ENCODE assay signal across 1 cellular context in the genomic region with DNA sequence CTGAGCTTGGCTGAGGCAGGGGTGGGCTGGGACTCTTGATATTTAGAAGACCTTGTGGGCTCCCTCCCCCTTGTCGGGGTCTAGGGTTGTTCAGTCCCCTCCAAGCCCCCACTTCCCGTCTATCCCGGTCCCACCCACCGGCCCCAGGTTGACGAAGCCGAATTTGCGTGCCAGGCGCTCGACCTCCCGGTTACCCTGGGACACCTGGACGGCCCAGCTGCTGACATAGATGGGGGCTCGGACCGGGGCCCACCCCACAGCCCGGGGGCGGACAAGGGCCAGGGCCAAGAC.
TF ChIP-seq lines count a peak whose summit lies in the region.

No MANE protein-coding gene starts in this region.

TF ChIP-seq in H1, 55 proteins besides CTCF, POLR2A, EP300 and RAD21:
- no peak for TF ChIP-seq HDAC2 (IDR thresholded peaks at IDR 0.05; ENCODE audit: borderline replicate concordance in 1 of 2, low read depth in 2 of 2, low read length in 2 of 2)
- TF ChIP-seq CEBPB (IDR thresholded peaks at IDR 0.05; ENCODE audit: low read depth, low read length): no peak
- no peak for TF ChIP-seq ASH2L (IDR thresholded peaks at IDR 0.05; ENCODE audit: low read length)
- no peak for TF ChIP-seq POU5F1 (IDR thresholded peaks at IDR 0.05; ENCODE audit: low read depth, low read length)
- TF ChIP-seq JUND (IDR thresholded peaks at IDR 0.05; ENCODE audit: low read length): no peak
- TF ChIP-seq, protein P1, sequence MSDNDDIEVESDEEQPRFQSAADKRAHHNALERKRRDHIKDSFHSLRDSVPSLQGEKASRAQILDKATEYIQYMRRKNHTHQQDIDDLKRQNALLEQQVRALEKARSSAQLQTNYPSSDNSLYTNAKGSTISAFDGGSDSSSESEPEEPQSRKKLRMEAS (IDR thresholded peaks at IDR 0.05): no peak
- TF ChIP-seq JUN (IDR thresholded peaks at IDR 0.05; ENCODE audit: low read depth, low read length): no peak
- no peak for TF ChIP-seq KDM4A (IDR thresholded peaks at IDR 0.05; ENCODE audit: low read depth, low read length, severe bottlenecking)
